ENCODE assay signal across 14 cellular contexts in the genomic region with DNA sequence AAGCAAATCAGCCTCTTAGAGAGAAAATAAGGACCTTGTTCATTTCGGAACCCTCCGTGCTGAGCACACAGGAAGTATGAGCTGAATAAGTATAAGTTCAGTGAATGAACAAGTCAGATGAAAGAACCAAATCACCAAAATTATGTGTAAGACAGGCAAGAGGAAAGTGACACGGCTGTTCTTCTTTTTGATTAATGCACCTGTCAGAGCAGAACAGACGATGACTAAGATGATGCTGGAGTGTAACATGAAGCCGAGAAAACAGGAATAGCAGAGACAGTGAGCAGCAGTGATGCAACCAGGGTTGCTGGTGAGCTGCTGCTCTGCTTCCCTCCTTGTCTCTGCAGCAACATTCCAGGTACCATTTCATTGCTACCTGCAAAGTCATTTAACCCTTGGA.
DNase-seq lines count a peak whose midpoint lies in the region; ATAC-seq, FAIRE-seq and TF ChIP-seq lines count a peak whose summit lies in the region.
"Had no signal": no experiment of that assay in that cellular context is flagged by ENCODE, and none has a peak within 500 bp of the region (broad histone marks: within the 10 kb centered on the region; RNA-seq: fewer than 3 reads in every experiment).

No MANE protein-coding gene starts in this region.

- CTCF ChIA-PET in A673 (lab: Charles Lee): no interaction called here

- H3K27me3 ChIP-seq in A673 (replicated peaks; ENCODE audit: insufficient read depth, low read depth, low read length, poor library complexity) (no peaks in the 10 kb centered on the region), esophagus muscularis mucosa (no peaks in the 10 kb centered on the region), small intestine (ENCODE audit: control insufficient read depth in 2 of 2, insufficient read depth in 2 of 2, low read length in 2 of 2) (peaks cover 0 to 1% of the 10 kb centered on the region in 2 donors)

- POLR2A ChIA-PET in A673 (lab: Charles Lee; ENCODE audit: low non-redundant PET): no interaction called here

- H3K27ac ChIP-seq in A673 (ENCODE audit: low read depth, low read length, poor library complexity, severe bottlenecking) (no peak overlapping the region), esophagus muscularis mucosa (replicated peaks in 1 of 4) (no peak overlapping the region), small intestine (ENCODE audit: low read depth in 1 of 2, low read length in 1 of 2) (no peak overlapping the region)
- H3K27ac ChIP-seq: thoracic aorta had no signal

- no peak for FAIRE-seq in small intestine (lab: Jason Lieb, UNC)

- H3K4me1 ChIP-seq in A673 (ENCODE audit: insufficient read depth, low read length, poor library complexity, severe bottlenecking) (no peaks in the 10 kb centered on the region), esophagus muscularis mucosa (peaks cover 0 to 4% (median 0%) of the 10 kb centered on the region in 4 donors), small intestine (ENCODE audit: control insufficient read depth in 2 of 2, insufficient read depth in 1 of 2, low read depth in 1 of 2, low read length in 1 of 2) (no peaks in the 10 kb centered on the region)

- no TSS peak for BruUV-seq in A673 (replicated peaks; lab: Mats Ljungman, UMichigan)

- WGBS in esophagus muscularis mucosa: 44% methylated on average over 5 of the region's 5 CpGs
- WGBS in small intestine, 3 donors: 43 to 54% (median 53%) methylated on average over 5 of the region's 5 CpGs

- TF ChIP-seq EP300 in esophagus muscularis mucosa (IDR thresholded peaks at IDR 0.05): no peak

- H3K9me3 ChIP-seq in A673 (ENCODE audit: low read depth, low read length, poor library complexity, severe bottlenecking) (no peaks in the 10 kb centered on the region), esophagus muscularis mucosa (no peaks in the 10 kb centered on the region), small intestine (ENCODE audit: control insufficient read depth, low read depth) (no peaks in the 10 kb centered on the region)
- H3K9me3 ChIP-seq: thoracic aorta had no signal

- ATAC-seq in HG03095 (IDR thresholded peaks at IDR 0.05; ENCODE audit: unreplicated experiment): no peak

- peak; percentile 35 for DNase-seq in A673 (ENCODE audit: low spot score)
- peak; percentile 28 for DNase-seq in NCI-H1436 (lab: John Stamatoyannopoulos, UW)
- peak; percentile 11 for DNase-seq in SHP77 treated with DMSO at 0.1 percent for 48 hours (lab: John Stamatoyannopoulos, UW)
- peak; percentile 25 for DNase-seq in iPS-NIHi7 (ENCODE audit: extremely low spot score)
- DNase-seq in esophagus muscularis mucosa (ENCODE audit: extremely low spot score): no peak
- no peak for DNase-seq in small intestine
- DNase-seq in HK-2 (ENCODE audit: unreplicated experiment): no peak
- DNase-seq: activated CD4-positive, alpha-beta memory T cell treated with anti-CD3 and anti-CD28 coated beads, Interleukin-2, amount 10 ng/mL, durations not matched to agents 7 days and 5 days; activated naive CD8-positive, alpha-beta T cell treated with anti-CD3 and anti-CD28 coated beads for 36 hours; effector CD8-positive, alpha-beta T cell; NCI-H226; stimulated activated CD4-positive, alpha-beta T cell treated with anti-CD3 and anti-CD28 coated beads, Interleukin-4, amount 100 ng/mL, for 4 hours had no signal

- TF ChIP-seq CTCF in A673 (conservative IDR thresholded peaks at IDR 0.05; ENCODE audit: low read depth, low read length) (no peak), esophagus muscularis mucosa (IDR thresholded peaks at IDR 0.05) (no peak)

- H3K36me3 ChIP-seq in A673 (ENCODE audit: insufficient read depth, low read length, poor library complexity, severe bottlenecking) (no peaks in the 10 kb centered on the region), esophagus muscularis mucosa (no peaks in the 10 kb centered on the region), small intestine (ENCODE audit: control insufficient read depth in 2 of 2, insufficient read depth in 2 of 2, low read length in 2 of 2) (no peaks in the 10 kb centered on the region)
- H3K36me3 ChIP-seq: thoracic aorta had no signal

- no peak for TF ChIP-seq POLR2A in esophagus muscularis mucosa (IDR thresholded peaks at IDR 0.05; ENCODE audit: low read depth)

- intact Hi-C loops in A673 (cut with micrococcal nuclease; ENCODE audit: unreplicated experiment): no loop called here
- intact Hi-C loops in esophagus muscularis mucosa (cut with DNase I): no loop called here

- no peak overlapping the region for H3K4me3 ChIP-seq in A673 (ENCODE audit: low read depth, low read length, poor library complexity, severe bottlenecking)
- H3K4me3 ChIP-seq in esophagus muscularis mucosa: no peak overlapping the region
- no peak overlapping the region for H3K4me3 ChIP-seq in small intestine (ENCODE audit: low read depth in 1 of 2, low read length in 2 of 2)
- H3K4me3 ChIP-seq: thoracic aorta had no signal

Comparison
In these comparisons a context has a peak if more than half of its experiments do, and no peak if none do; other contexts are left out.
1. DNase-seq: peak in A673 (single experiment), NCI-H1436 (single experiment), SHP77 treated with DMSO at 0.1 percent for 48 hours (single experiment) and iPS-NIHi7 (single experiment); none in esophagus muscularis mucosa (single experiment), small intestine (single experiment) and HK-2 (single experiment).